10 cellular contexts compared by ENCODE assay signal in genomic region chr12:116454950-116455447, GRCh38.
DNase-seq lines count a peak whose midpoint lies in the region; ATAC-seq and TF ChIP-seq lines count a peak whose summit lies in the region.
"Had no signal": no experiment of that assay in that cellular context is flagged by ENCODE, and none has a peak within 500 bp of the region (broad histone marks: within the 10 kb centered on the region; RNA-seq: fewer than 3 reads in every experiment).

No MANE protein-coding gene starts in this region.

- TF ChIP-seq CTCF in mucosa of descending colon (IDR thresholded peaks at IDR 0.05) = no peak
- TF ChIP-seq CTCF in vagina (IDR thresholded peaks at IDR 0.05) = no peak
- no peak for TF ChIP-seq CTCF in prostate gland (IDR thresholded peaks at IDR 0.05)

- H3K4me1 Mint-ChIP-seq in activated naive CD4-positive, alpha-beta T cell treated with anti-CD3 and anti-CD28 coated beads, Interleukin-2, amount 50 U/mL, for 24 hours = no peaks in the 10 kb centered on the region
- no peaks in the 10 kb centered on the region for H3K4me1 Mint-ChIP-seq in activated T-helper 1 cell treated with anti-CD3 and anti-CD28 coated beads, Interleukin-12 subunit alpha, Interleukin-12 subunit beta, Interleukin-2, Interleukin-4 antibody, amounts not matched to agents 30 ng/mL and 10 ng/mL and 1 ng/mL, durations not matched to agents 14 hours and 24 hours and 36 hours (ENCODE audit: low read depth)
- no peaks in the 10 kb centered on the region for H3K4me1 Mint-ChIP-seq in activated naive CD8-positive, alpha-beta T cell treated with anti-CD3 and anti-CD28 coated beads for 36 hours

- peaks cover 17% of the 10 kb centered on the region for H3K4me1 ChIP-seq in ectodermal cell (ENCODE audit: control insufficient read depth, insufficient read depth, low read length)
- H3K4me1 ChIP-seq in mucosa of descending colon (ENCODE audit: low read depth) = peaks cover 11% of the 10 kb centered on the region
- H3K4me1 ChIP-seq in vagina = peaks cover 35% of the 10 kb centered on the region
- H3K4me1 ChIP-seq in prostate gland (replicated peaks) = no peaks in the 10 kb centered on the region

- 65 to 74% methylated on average over 7 of the region's 7 CpGs for WGBS in ectodermal cell, 2 experiments
- 47% methylated on average over 7 of the region's 7 CpGs for WGBS in prostate gland

- H3K36me3 ChIP-seq in ectodermal cell (ENCODE audit: control insufficient read depth, insufficient read depth, low read length) (no peaks in the 10 kb centered on the region), mucosa of descending colon (ENCODE audit: low read depth) (no peaks in the 10 kb centered on the region), vagina (no peaks in the 10 kb centered on the region), prostate gland (no peaks in the 10 kb centered on the region)

- no peak for TF ChIP-seq POLR2A in vagina (IDR thresholded peaks at IDR 0.05)
- no peak for TF ChIP-seq POLR2A in prostate gland (IDR thresholded peaks at IDR 0.05)

- no peaks in the 10 kb centered on the region for H3K27me3 Mint-ChIP-seq in activated naive CD4-positive, alpha-beta T cell treated with anti-CD3 and anti-CD28 coated beads, Interleukin-2, amount 50 U/mL, for 24 hours
- H3K27me3 Mint-ChIP-seq in activated T-helper 1 cell treated with anti-CD3 and anti-CD28 coated beads, Interleukin-12 subunit alpha, Interleukin-12 subunit beta, Interleukin-2, Interleukin-4 antibody, amounts not matched to agents 30 ng/mL and 10 ng/mL and 1 ng/mL, durations not matched to agents 14 hours and 24 hours and 36 hours (ENCODE audit: insufficient read depth) = peaks cover 3% of the 10 kb centered on the region
- H3K27me3 Mint-ChIP-seq in activated naive CD8-positive, alpha-beta T cell treated with anti-CD3 and anti-CD28 coated beads for 36 hours = no peaks in the 10 kb centered on the region
- H3K27me3 Mint-ChIP-seq: activated CD4-positive, alpha-beta T cell treated with anti-CD3 and anti-CD28 coated beads, Interleukin-2, amount 10 ng/mL, durations not matched to agents 7 days and 5 days had no signal

- no peaks in the 10 kb centered on the region for H3K9me3 Mint-ChIP-seq in activated naive CD4-positive, alpha-beta T cell treated with anti-CD3 and anti-CD28 coated beads, Interleukin-2, amount 50 U/mL, for 24 hours
- H3K9me3 Mint-ChIP-seq in activated T-helper 1 cell treated with anti-CD3 and anti-CD28 coated beads, Interleukin-12 subunit alpha, Interleukin-12 subunit beta, Interleukin-2, Interleukin-4 antibody, amounts not matched to agents 30 ng/mL and 10 ng/mL and 1 ng/mL, durations not matched to agents 14 hours and 24 hours and 36 hours = no peaks in the 10 kb centered on the region
- H3K9me3 Mint-ChIP-seq in activated naive CD8-positive, alpha-beta T cell treated with anti-CD3 and anti-CD28 coated beads for 36 hours = no peaks in the 10 kb centered on the region
- H3K9me3 Mint-ChIP-seq: activated CD4-positive, alpha-beta T cell treated with anti-CD3 and anti-CD28 coated beads, Interleukin-2, amount 10 ng/mL, durations not matched to agents 7 days and 5 days had no signal

- H3K4me3 ChIP-seq in ectodermal cell (ENCODE audit: insufficient read depth, low read depth, low read length) (no peak overlapping the region), mucosa of descending colon (no peak overlapping the region), vagina (peak overlapping the region in 1 of 2 donors; percentile 8), prostate gland (no peak overlapping the region)

- peak overlapping the region; percentile 23 for H3K27ac Mint-ChIP-seq in activated naive CD4-positive, alpha-beta T cell treated with anti-CD3 and anti-CD28 coated beads, Interleukin-2, amount 50 U/mL, for 24 hours
- no peak overlapping the region for H3K27ac Mint-ChIP-seq in activated T-helper 1 cell treated with anti-CD3 and anti-CD28 coated beads, Interleukin-12 subunit alpha, Interleukin-12 subunit beta, Interleukin-2, Interleukin-4 antibody, amounts not matched to agents 30 ng/mL and 10 ng/mL and 1 ng/mL, durations not matched to agents 14 hours and 24 hours and 36 hours
- no peak overlapping the region for H3K27ac Mint-ChIP-seq in activated naive CD8-positive, alpha-beta T cell treated with anti-CD3 and anti-CD28 coated beads for 36 hours
- H3K27ac Mint-ChIP-seq: activated CD4-positive, alpha-beta T cell treated with anti-CD3 and anti-CD28 coated beads, Interleukin-2, amount 10 ng/mL, durations not matched to agents 7 days and 5 days had no signal

- no peak overlapping the region for H3K4me3 Mint-ChIP-seq in activated naive CD4-positive, alpha-beta T cell treated with anti-CD3 and anti-CD28 coated beads, Interleukin-2, amount 50 U/mL, for 24 hours
- no peak overlapping the region for H3K4me3 Mint-ChIP-seq in activated T-helper 1 cell treated with anti-CD3 and anti-CD28 coated beads, Interleukin-12 subunit alpha, Interleukin-12 subunit beta, Interleukin-2, Interleukin-4 antibody, amounts not matched to agents 30 ng/mL and 10 ng/mL and 1 ng/mL, durations not matched to agents 14 hours and 24 hours and 36 hours
- no peak overlapping the region for H3K4me3 Mint-ChIP-seq in activated naive CD8-positive, alpha-beta T cell treated with anti-CD3 and anti-CD28 coated beads for 36 hours
- H3K4me3 Mint-ChIP-seq: activated CD4-positive, alpha-beta T cell treated with anti-CD3 and anti-CD28 coated beads, Interleukin-2, amount 10 ng/mL, durations not matched to agents 7 days and 5 days had no signal

- no peak for DNase-seq in activated naive CD4-positive, alpha-beta T cell treated with Interleukin-2 at 50 U/mL for 16 hours
- DNase-seq in mucosa of descending colon (no peak), vagina (ENCODE audit: extremely low spot score in 2 of 2) (no peak), prostate gland (ENCODE audit: low spot score) (no peak)
- no peak for DNase-seq in activated T-helper 1 cell treated with anti-CD3 and anti-CD28 coated beads, Interleukin-12 subunit alpha, Interleukin-12 subunit beta, Interleukin-2, Interleukin-4 antibody, amounts not matched to agents 30 ng/mL and 10 ng/mL and 1 ng/mL, durations not matched to agents 14 hours and 24 hours and 36 hours (ENCODE audit: low spot score)
- DNase-seq in activated naive CD8-positive, alpha-beta T cell treated with anti-CD3 and anti-CD28 coated beads for 36 hours = no peak
- DNase-seq: activated CD4-positive, alpha-beta T cell treated with anti-CD3 and anti-CD28 coated beads, Interleukin-2, amount 10 ng/mL, durations not matched to agents 7 days and 5 days had no signal

- no peaks in the 10 kb centered on the region for H3K36me3 Mint-ChIP-seq in activated naive CD4-positive, alpha-beta T cell treated with anti-CD3 and anti-CD28 coated beads, Interleukin-2, amount 50 U/mL, for 24 hours
- H3K36me3 Mint-ChIP-seq in activated T-helper 1 cell treated with anti-CD3 and anti-CD28 coated beads, Interleukin-12 subunit alpha, Interleukin-12 subunit beta, Interleukin-2, Interleukin-4 antibody, amounts not matched to agents 30 ng/mL and 10 ng/mL and 1 ng/mL, durations not matched to agents 14 hours and 24 hours and 36 hours (ENCODE audit: low read depth) = no peaks in the 10 kb centered on the region
- no peaks in the 10 kb centered on the region for H3K36me3 Mint-ChIP-seq in activated naive CD8-positive, alpha-beta T cell treated with anti-CD3 and anti-CD28 coated beads for 36 hours

- no peaks in the 10 kb centered on the region for H3K9me3 ChIP-seq in ectodermal cell (ENCODE audit: control insufficient read depth, low read length)
- H3K9me3 ChIP-seq in mucosa of descending colon = no peaks in the 10 kb centered on the region
- no peaks in the 10 kb centered on the region for H3K9me3 ChIP-seq in vagina
- no peaks in the 10 kb centered on the region for H3K9me3 ChIP-seq in prostate gland

- H3K27me3 ChIP-seq in ectodermal cell (ENCODE audit: control insufficient read depth, insufficient read depth, low read length, poor library complexity, severe bottlenecking) = no peaks in the 10 kb centered on the region
- H3K27me3 ChIP-seq in vagina = no peaks in the 10 kb centered on the region
- H3K27me3 ChIP-seq in prostate gland (replicated peaks; ENCODE audit: insufficient read depth) = no peaks in the 10 kb centered on the region

- H3K27ac ChIP-seq in ectodermal cell (ENCODE audit: insufficient read depth, low read depth, low read length, poor library complexity, severe bottlenecking) (peak overlapping the region; percentile 48), vagina (peak overlapping the region; percentile 79), prostate gland (peak overlapping the region in 1 of 2 donors; percentile 8)
- H3K27ac ChIP-seq: 22Rv1 had no signal

- peak; percentile 47 for ATAC-seq in mucosa of descending colon

- intact Hi-C loops in mucosa of descending colon (cut with DNase I, micrococcal nuclease) = no loop called here
- intact Hi-C loops in vagina (cut with DNase I) = no loop called here
- intact Hi-C loops in activated T-helper 1 cell treated with anti-CD3 and anti-CD28 coated beads, Interleukin-12 subunit alpha, Interleukin-12 subunit beta, Interleukin-2, Interleukin-4 antibody, amounts not matched to agents 30 ng/mL and 10 ng/mL and 1 ng/mL, durations not matched to agents 14 hours and 24 hours and 36 hours (cut with micrococcal nuclease) = no loop called here
- intact Hi-C loops in prostate gland (cut with DNase I) = loop anchor here (5.0 kb wide), 1 partner anchor 142 kb away; no protein-coding TSS in a partner anchor
